16 cellular contexts compared by ENCODE assay signal in genomic region chr3:197784019-197784585, GRCh38. TPM values are rescaled to one million over a fixed set of nuclear protein-coding genes. Genes with fewer than 3 reads are reported as not detected.
DNase-seq lines count a peak whose midpoint lies in the region; ATAC-seq and TF ChIP-seq lines count a peak whose summit lies in the region.
"Had no signal": no experiment of that assay in that cellular context is flagged by ENCODE, and none has a peak within 500 bp of the region (broad histone marks: within the 10 kb centered on the region; RNA-seq: fewer than 3 reads in every experiment).

No MANE protein-coding gene starts in this region.

- no peak overlapping the region for H3K27ac ChIP-seq in heart left ventricle
- H3K27ac ChIP-seq: GM23248, PC-9 had no signal

- H3K27me3 Mint-ChIP-seq in stimulated activated naive CD8-positive, alpha-beta T cell treated with anti-CD3 and anti-CD28 coated beads, Interleukin-15, Interleukin-2, amounts not matched to agents 100 ng/mL and 50 ng/mL, for 24 hours: no peaks in the 10 kb centered on the region
- H3K27me3 Mint-ChIP-seq in IgD-negative memory B cell (no peaks in the 10 kb centered on the region), chondrocyte (ENCODE audit: low read depth) (no peaks in the 10 kb centered on the region)
- no peaks in the 10 kb centered on the region for H3K27me3 Mint-ChIP-seq in stimulated activated naive B cell treated with anti-CD40 and anti-IgM and Interleukin-4, amounts not matched to agents 10 μg/mL and 1 μg/mL and 100 μg/mL, for 72 hours

- peaks cover 20% of the 10 kb centered on the region for H3K4me1 Mint-ChIP-seq in stimulated activated naive CD8-positive, alpha-beta T cell treated with anti-CD3 and anti-CD28 coated beads, Interleukin-15, Interleukin-2, amounts not matched to agents 100 ng/mL and 50 ng/mL, for 24 hours (ENCODE audit: low read depth)
- peaks cover 29 to 33% (median 33%) of the 10 kb centered on the region in 3 donors for H3K4me1 Mint-ChIP-seq in IgD-negative memory B cell
- H3K4me1 Mint-ChIP-seq in chondrocyte (ENCODE audit: low read depth): peaks cover 4% of the 10 kb centered on the region
- H3K4me1 Mint-ChIP-seq in stimulated activated naive B cell treated with anti-CD40 and anti-IgM and Interleukin-4, amounts not matched to agents 10 μg/mL and 1 μg/mL and 100 μg/mL, for 72 hours: peaks cover 25 to 48% of the 10 kb centered on the region in 2 donors

- H3K4me3 Mint-ChIP-seq in stimulated activated naive CD8-positive, alpha-beta T cell treated with anti-CD3 and anti-CD28 coated beads, Interleukin-15, Interleukin-2, amounts not matched to agents 100 ng/mL and 50 ng/mL, for 24 hours: no peak overlapping the region
- H3K4me3 Mint-ChIP-seq in IgD-negative memory B cell: peak overlapping the region in 3 of 4 donors; percentile 65 to 75 (median 66)
- no peak overlapping the region for H3K4me3 Mint-ChIP-seq in chondrocyte (ENCODE audit: unreplicated experiment)
- peak overlapping the region; percentile 58 to 75 for H3K4me3 Mint-ChIP-seq in stimulated activated naive B cell treated with anti-CD40 and anti-IgM and Interleukin-4, amounts not matched to agents 10 μg/mL and 1 μg/mL and 100 μg/mL, for 72 hours

- ATAC-seq in stimulated activated naive CD8-positive, alpha-beta T cell treated with anti-CD3 and anti-CD28 coated beads, Interleukin-15, Interleukin-2, amounts not matched to agents 100 U/mL and 50 U/mL, for 24 hours: no peak
- peak; percentile 55 to 56 for ATAC-seq in stimulated activated naive B cell treated with anti-CD40 and anti-IgM and Interleukin-4, amounts not matched to agents 10 μg/mL and 1 μg/mL and 100 μg/mL, for 72 hours (replicated peaks)
- no peak for ATAC-seq in heart left ventricle
- ATAC-seq: HCT116 had no signal

- intact Hi-C loops in heart left ventricle (cut with DNase I): no loop called here

- TF ChIP-seq POLR2A in heart left ventricle (IDR thresholded peaks at IDR 0.05): no peak

- WGBS in heart left ventricle, 4 donors: 94 to 98% (median 96%) methylated on average over 7 of the region's 7 CpGs

- no peaks in the 10 kb centered on the region for H3K27me3 ChIP-seq in heart left ventricle

- no peaks in the 10 kb centered on the region for H3K9me3 ChIP-seq in heart left ventricle

- no peak for DNase-seq in stimulated activated naive CD8-positive, alpha-beta T cell treated with anti-CD3 and anti-CD28 coated beads, Interleukin-15, Interleukin-2, amounts not matched to agents 100 U/mL and 50 U/mL, for 24 hours
- no peak for DNase-seq in chondrocyte (ENCODE audit: low spot score)
- DNase-seq in stimulated activated naive B cell treated with anti-CD40 and anti-IgM and Interleukin-4, amounts not matched to agents 10 μg/mL and 1 μg/mL and 100 μg/mL, for 72 hours: no peak
- no peak for DNase-seq in heart left ventricle
- DNase-seq in DMS53 treated with DMSO at 0.1 percent for 48 hours (lab: John Stamatoyannopoulos, UW; ENCODE audit: unreplicated experiment): no peak
- no peak for DNase-seq in NCI-H226
- DNase-seq: AML-193, GM23248, IMR-90, MV-4-11, NCI-H1417 treated with DMSO at 0.1 percent for 48 hours, NCI-H2029 treated with DMSO at 0.1 percent for 48 hours, PC-9 had no signal

- peak overlapping the region; percentile 33 for H3K27ac Mint-ChIP-seq in stimulated activated naive CD8-positive, alpha-beta T cell treated with anti-CD3 and anti-CD28 coated beads, Interleukin-15, Interleukin-2, amounts not matched to agents 100 ng/mL and 50 ng/mL, for 24 hours
- peak overlapping the region; percentile 78 to 94 (median 86) for H3K27ac Mint-ChIP-seq in IgD-negative memory B cell
- H3K27ac Mint-ChIP-seq in chondrocyte (ENCODE audit: unreplicated experiment): peak overlapping the region; percentile 27
- H3K27ac Mint-ChIP-seq in stimulated activated naive B cell treated with anti-CD40 and anti-IgM and Interleukin-4, amounts not matched to agents 10 μg/mL and 1 μg/mL and 100 μg/mL, for 72 hours: peak overlapping the region; percentile 98

- peaks cover 0 to 79% (median 65%) of the 10 kb centered on the region in 9 donors for H3K36me3 ChIP-seq in heart left ventricle

- TF ChIP-seq CTCF in chondrocyte (IDR thresholded peaks at IDR 0.05): no peak
- no peak for TF ChIP-seq CTCF in heart left ventricle (IDR thresholded peaks at IDR 0.05)

- no peak overlapping the region for H3K4me3 ChIP-seq in heart left ventricle
- H3K4me3 ChIP-seq: GM23248, PC-9 had no signal

- peaks cover 32% of the 10 kb centered on the region for H3K36me3 Mint-ChIP-seq in stimulated activated naive CD8-positive, alpha-beta T cell treated with anti-CD3 and anti-CD28 coated beads, Interleukin-15, Interleukin-2, amounts not matched to agents 100 ng/mL and 50 ng/mL, for 24 hours (ENCODE audit: low read depth)
- H3K36me3 Mint-ChIP-seq in IgD-negative memory B cell: peaks cover 4% of the 10 kb centered on the region
- peaks cover 15% of the 10 kb centered on the region for H3K36me3 Mint-ChIP-seq in chondrocyte (ENCODE audit: low read depth)
- peaks cover 32 to 58% of the 10 kb centered on the region in 2 donors for H3K36me3 Mint-ChIP-seq in stimulated activated naive B cell treated with anti-CD40 and anti-IgM and Interleukin-4, amounts not matched to agents 10 μg/mL and 1 μg/mL and 100 μg/mL, for 72 hours

- H3K9me3 Mint-ChIP-seq in stimulated activated naive CD8-positive, alpha-beta T cell treated with anti-CD3 and anti-CD28 coated beads, Interleukin-15, Interleukin-2, amounts not matched to agents 100 ng/mL and 50 ng/mL, for 24 hours: no peaks in the 10 kb centered on the region
- H3K9me3 Mint-ChIP-seq in IgD-negative memory B cell (no peaks in the 10 kb centered on the region), chondrocyte (ENCODE audit: low read depth) (no peaks in the 10 kb centered on the region)
- H3K9me3 Mint-ChIP-seq in stimulated activated naive B cell treated with anti-CD40 and anti-IgM and Interleukin-4, amounts not matched to agents 10 μg/mL and 1 μg/mL and 100 μg/mL, for 72 hours: no peaks in the 10 kb centered on the region

- H3K4me1 ChIP-seq in heart left ventricle: no peaks in the 10 kb centered on the region

RNA-seq across cellular contexts. Expression of gene LRCH3, which starts 7.0 kb away (rescaled TPM):
- polyA plus RNA-seq in IgD-negative memory B cell (24.3 TPM), heart left ventricle (10 to 100 TPM; 11.1 to 12.6 TPM)
- total RNA-seq in chondrocyte (41.7 to 59.9 TPM (median 49.8 TPM) in 3 replicates), heart left ventricle (10 to 100 TPM; 17.9 to 40.3 (median 28.6) TPM)

RNA-seq across cellular contexts. Expression of gene FYTTD1, which starts 34.4 kb away (rescaled TPM):
- 65.5 TPM for polyA plus RNA-seq in IgD-negative memory B cell
- 73.6 to 83.3 TPM (median 74.2 TPM) in 3 replicates for total RNA-seq in chondrocyte
- total RNA-seq in heart left ventricle: 10 to 100 TPM; 49.1 to 93.6 (median 76.3) TPM
- 10 to 100 TPM; 19.0 to 44.9 TPM for polyA plus RNA-seq in heart left ventricle

RNA-seq across cellular contexts. Expression of gene RUBCN, which starts 47.4 kb away (rescaled TPM):
- polyA plus RNA-seq in IgD-negative memory B cell (46.5 TPM), heart left ventricle (10 to 100 TPM; 14.9 to 38.5 TPM)
- total RNA-seq in chondrocyte (27.2 to 32.3 TPM (median 31.2 TPM) in 3 replicates), heart left ventricle (10 to 100 TPM; 22.9 to 53.4 (median 36.9) TPM)

Comparison
In these comparisons a context has a peak if more than half of its experiments do, and no peak if none do; other contexts are left out.
1. H3K27ac Mint-ChIP-seq: peak in every context shown above with its lines; median percentile 98 in stimulated activated naive B cell treated with anti-CD40 and anti-IgM and Interleukin-4, amounts not matched to agents 10 μg/mL and 1 μg/mL and 100 μg/mL, for 72 hours; 86 in IgD-negative memory B cell; 33 in stimulated activated naive CD8-positive, alpha-beta T cell treated with anti-CD3 and anti-CD28 coated beads, Interleukin-15, Interleukin-2, amounts not matched to agents 100 ng/mL and 50 ng/mL, for 24 hours; 27 in chondrocyte.
2. H3K4me3 Mint-ChIP-seq: peak in IgD-negative memory B cell (3 of 4) and stimulated activated naive B cell treated with anti-CD40 and anti-IgM and Interleukin-4, amounts not matched to agents 10 μg/mL and 1 μg/mL and 100 μg/mL, for 72 hours (2 of 2); none in stimulated activated naive CD8-positive, alpha-beta T cell treated with anti-CD3 and anti-CD28 coated beads, Interleukin-15, Interleukin-2, amounts not matched to agents 100 ng/mL and 50 ng/mL, for 24 hours (single experiment) and chondrocyte (single experiment).
3. ATAC-seq: peak in stimulated activated naive B cell treated with anti-CD40 and anti-IgM and Interleukin-4, amounts not matched to agents 10 μg/mL and 1 μg/mL and 100 μg/mL, for 72 hours (2 of 2); none in stimulated activated naive CD8-positive, alpha-beta T cell treated with anti-CD3 and anti-CD28 coated beads, Interleukin-15, Interleukin-2, amounts not matched to agents 100 U/mL and 50 U/mL, for 24 hours (single experiment) and heart left ventricle (0 of 4).